8 cellular contexts compared by ENCODE assay signal in genomic region chr1:42035830-42036604, GRCh38.
DNase-seq lines count a peak whose midpoint lies in the region; ATAC-seq and TF ChIP-seq lines count a peak whose summit lies in the region.

No MANE protein-coding gene starts in this region.

- TF ChIP-seq EP300 in SK-N-SH (IDR thresholded peaks at IDR 0.05; ENCODE audit: borderline replicate concordance in 1 of 2, low read depth in 1 of 2, low read length in 1 of 2) = no peak

- no peak for TF ChIP-seq RAD21 in SK-N-SH (IDR thresholded peaks at IDR 0.05; ENCODE audit: low read length)

- TF ChIP-seq CTCF in NB4 (IDR thresholded peaks at IDR 0.05; ENCODE audit: low read depth, low read length) = no peak
- TF ChIP-seq CTCF in SK-N-SH (IDR thresholded peaks at IDR 0.05) = no peak
- no peak for TF ChIP-seq CTCF in osteoblast (IDR thresholded peaks at IDR 0.05; ENCODE audit: extremely low read depth, low read depth, low read length)
- no peak for TF ChIP-seq CTCF in thoracic aorta (IDR thresholded peaks at IDR 0.05)

- ATAC-seq in HG02610 (IDR thresholded peaks at IDR 0.05; ENCODE audit: unreplicated experiment) = peak; percentile 94
- ATAC-seq in activated naive CD4-positive, alpha-beta T cell treated with anti-CD3 and anti-CD28 coated beads, Interleukin-2, amount 50 U/mL, for 72 hours = peak; percentile 93 to 95
- ATAC-seq in thoracic aorta (ENCODE audit: insufficient number of reproducible peaks, low FRiP score, low read depth) = peak; percentile 90

- H3K27ac ChIP-seq in SK-N-SH (ENCODE audit: low read depth in 2 of 2, low read length in 1 of 2) = peak overlapping the region in 1 of 2 experiments; percentile 81; a peak in 1 of 4 replicates
- H3K27ac ChIP-seq in osteoblast (ENCODE audit: low read depth, low read length) = peak overlapping the region; percentile 42
- peak overlapping the region in 1 of 2 donors; percentile 36 for H3K27ac ChIP-seq in thoracic aorta

- CTCF ChIA-PET in SK-N-SH (lab: Yijun Ruan, JAX) = interaction anchor here (0.6 to 1.8 kb wide), 8 partner anchors 13 to 519 kb away, joined by 3 to 6 read pairs (median 3); no protein-coding TSS in a partner anchor

- no peaks in the 10 kb centered on the region for H3K9me3 ChIP-seq in SK-N-SH
- no peaks in the 10 kb centered on the region for H3K9me3 ChIP-seq in osteoblast (ENCODE audit: low read depth, low read length)
- no peaks in the 10 kb centered on the region for H3K9me3 ChIP-seq in thoracic aorta

- intact Hi-C loops in head of caudate nucleus (cut with DNase I) = loop anchor here (10.0 kb wide), 1 partner anchor 111 kb away; no protein-coding TSS in a partner anchor

- DNase-seq in NB4 (ENCODE audit: low read depth) (peak; percentile 85), SK-N-SH (peak; percentile 99), head of caudate nucleus (peak; percentile 91 to 99 (median 98)), osteoblast (ENCODE audit: insufficient read length, low spot score, missing footprints) (peak; percentile 100), thoracic aorta (ENCODE audit: low spot score) (peak; percentile 81)
- peak; percentile 97 to 99 for DNase-seq in activated naive CD4-positive, alpha-beta T cell treated with anti-CD3 and anti-CD28 coated beads, Interleukin-2, amount 50 U/mL, for 72 hours (ENCODE audit: low spot score in 2 of 2)

- 7% methylated on average over 9 of the region's 60 CpGs for WGBS in SK-N-SH (ENCODE audit: low lambda C conversion rate)

- H4K20me1 ChIP-seq in SK-N-SH (ENCODE audit: insufficient read depth) = no peaks in the 10 kb centered on the region
- peaks cover 9% of the 10 kb centered on the region for H4K20me1 ChIP-seq in osteoblast (ENCODE audit: insufficient read depth, low read length)

- peaks cover 0 to 3% of the 10 kb centered on the region in 2 donors for H3K9me3 Mint-ChIP-seq in activated naive CD4-positive, alpha-beta T cell treated with anti-CD3 and anti-CD28 coated beads, Interleukin-2, amount 50 U/mL, for 72 hours

- H3F3A ChIP-seq in SK-N-SH (replicated peaks; ENCODE audit: insufficient read depth) = no peaks in the 10 kb centered on the region

- H3K4me3 ChIP-seq in NB4 (ENCODE audit: low read depth, low read length) = peak overlapping the region; percentile 42
- peak overlapping the region; percentile 61 to 95 for H3K4me3 ChIP-seq in SK-N-SH (ENCODE audit: low read depth in 2 of 2, low read length in 1 of 2)
- H3K4me3 ChIP-seq in osteoblast (ENCODE audit: insufficient read depth, low read length) = peak overlapping the region; percentile 95
- peak overlapping the region; percentile 84 for H3K4me3 ChIP-seq in thoracic aorta

- peaks cover 24% of the 10 kb centered on the region; the same call in 1 of the 2 replicates for H3K79me2 ChIP-seq in SK-N-SH (ENCODE audit: insufficient read depth)
- H3K79me2 ChIP-seq in osteoblast (ENCODE audit: insufficient read depth, low read length) = peaks cover 6% of the 10 kb centered on the region

- H3K36me3 ChIP-seq in SK-N-SH (replicated peaks in 1 of 2; ENCODE audit: control insufficient read depth in 1 of 2, insufficient read depth in 2 of 2, low read length in 1 of 2) (no peaks in the 10 kb centered on the region), osteoblast (ENCODE audit: insufficient read depth, low read length) (no peaks in the 10 kb centered on the region), thoracic aorta (no peaks in the 10 kb centered on the region)

- no peaks in the 10 kb centered on the region for H3K36me3 Mint-ChIP-seq in activated naive CD4-positive, alpha-beta T cell treated with anti-CD3 and anti-CD28 coated beads, Interleukin-2, amount 50 U/mL, for 72 hours

- peak overlapping the region in 1 of 2 donors; percentile 3 for H3K27ac Mint-ChIP-seq in activated naive CD4-positive, alpha-beta T cell treated with anti-CD3 and anti-CD28 coated beads, Interleukin-2, amount 50 U/mL, for 72 hours

- POLR2A ChIA-PET in SK-N-SH (lab: Yijun Ruan, JAX) = no interaction called here

- TF ChIP-seq POLR2A in GM10847 (IDR thresholded peaks at IDR 0.05; ENCODE audit: extremely low read depth, insufficient read length) = peak; percentile 26
- no peak for TF ChIP-seq POLR2A in NB4 (IDR thresholded peaks at IDR 0.05; ENCODE audit: extremely low read depth, insufficient read length)

- H3K9me2 ChIP-seq in SK-N-SH = no peaks in the 10 kb centered on the region

- H3K4me2 ChIP-seq in SK-N-SH (peak overlapping the region; percentile 86), osteoblast (ENCODE audit: insufficient read depth, low read length) (peak overlapping the region; percentile 99)

- H2AFZ ChIP-seq in SK-N-SH (ENCODE audit: low read depth) (peak overlapping the region; percentile 94), osteoblast (ENCODE audit: low read length) (peak overlapping the region; percentile 99)

- H3K4me1 ChIP-seq in SK-N-SH (ENCODE audit: control insufficient read depth in 1 of 2, insufficient read depth in 2 of 2, low read depth in 1 of 2, low read length in 1 of 2) = peaks cover 0 to 9% of the 10 kb centered on the region in 2 experiments; a peak in 2 of 4 replicates
- peaks cover 10% of the 10 kb centered on the region for H3K4me1 ChIP-seq in osteoblast (ENCODE audit: insufficient read depth, low read length)
- H3K4me1 ChIP-seq in thoracic aorta (ENCODE audit: control insufficient read depth in 1 of 2, low read depth in 2 of 2) = peaks cover 7 to 10% of the 10 kb centered on the region in 2 donors

- peak overlapping the region; percentile 64 for H3K9ac ChIP-seq in SK-N-SH

- H3K27me3 ChIP-seq in SK-N-SH (ENCODE audit: insufficient read depth) (no peaks in the 10 kb centered on the region), osteoblast (ENCODE audit: insufficient read depth, low read length) (peaks cover 30% of the 10 kb centered on the region), thoracic aorta (replicated peaks; ENCODE audit: insufficient read depth) (no peaks in the 10 kb centered on the region)

TF ChIP-seq in SK-N-SH, 30 proteins besides CTCF, POLR2A, EP300 and RAD21:
- TF ChIP-seq MAX (IDR thresholded peaks at IDR 0.05; ENCODE audit: low read depth) (0 out of 2 replicates have a peak, but pooled peaks have one; percentile 30), MXI1 (IDR thresholded peaks at IDR 0.05; ENCODE audit: low read depth, low read length) (peak; percentile 50), EZH2phosphoT487 (IDR thresholded peaks at IDR 0.05; ENCODE audit: borderline replicate concordance, low read depth) (no peak), TCF12 (IDR thresholded peaks at IDR 0.05) (no peak), MEF2A (IDR thresholded peaks at IDR 0.05; ENCODE audit: borderline replicate concordance, low read depth) (no peak), POLR2AphosphoS5 (IDR thresholded peaks at IDR 0.05; ENCODE audit: low read depth, low read length) (peak; percentile 79; the same call in 1 of the 2 replicates), YY1 (IDR thresholded peaks at IDR 0.05; ENCODE audit: low read depth) (no peak), USF2 (IDR thresholded peaks at IDR 0.05; ENCODE audit: borderline replicate concordance, low read depth, low read length) (no peak), NRF1 (IDR thresholded peaks at IDR 0.05; ENCODE audit: low read depth, low read length) (peak; percentile 66), RXRA (IDR thresholded peaks at IDR 0.05; ENCODE audit: borderline replicate concordance, low read depth) (peak; percentile 73; the same call in 1 of the 2 replicates), PBX3 (IDR thresholded peaks at IDR 0.05) (peak; percentile 25), SMC3 (IDR thresholded peaks at IDR 0.05; ENCODE audit: low read depth, low read length) (no peak), CHD2 (IDR thresholded peaks at IDR 0.05; ENCODE audit: low read length, partially characterized antibody) (peak; percentile 25), GABPA (IDR thresholded peaks at IDR 0.05; ENCODE audit: low read depth) (0 out of 2 replicates have a peak, but pooled peaks have one; percentile 24)

Comparison
In these comparisons a context has a peak if more than half of its experiments do, and no peak if none do; other contexts are left out.
1. H3K4me3 ChIP-seq: peak in every context shown above with its lines; median percentile 95 in osteoblast; 84 in thoracic aorta; 78 in SK-N-SH; 42 in NB4.